In the genomic region with DNA sequence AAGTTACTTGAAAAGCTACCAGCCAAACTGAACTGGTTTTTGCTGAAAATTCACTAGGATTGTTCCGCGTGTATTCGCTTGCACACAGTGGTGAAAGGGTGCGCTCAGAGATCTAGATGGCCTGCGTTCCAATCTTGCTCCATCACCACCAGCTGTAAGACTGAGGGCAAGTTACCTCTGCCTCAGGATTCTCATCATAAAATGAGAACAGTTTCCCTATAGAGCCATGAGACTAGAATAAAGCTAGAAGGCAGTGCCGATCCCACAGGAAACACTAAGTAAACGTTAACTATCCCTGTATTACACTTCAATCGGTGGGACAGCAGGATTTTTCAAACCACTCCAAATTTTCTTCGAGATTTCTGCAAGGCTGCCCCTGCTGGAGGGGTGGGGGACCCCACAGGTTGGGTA, we compare ENCODE assay signal across 8 cellular contexts. TPM values are rescaled to one million over a fixed set of nuclear protein-coding genes. Genes with fewer than 3 reads are reported as not detected.
DNase-seq lines count a peak whose midpoint lies in the region; ATAC-seq and TF ChIP-seq lines count a peak whose summit lies in the region.

No MANE protein-coding gene starts in this region.

- H3K27ac Mint-ChIP-seq in MCF 10A (ENCODE audit: low read depth, unreplicated experiment), result peak overlapping the region; percentile 83

- H3K27ac ChIP-seq in BLaER1 (peak overlapping the region; percentile 98), HUES64 (ENCODE audit: low read depth, low read length) (peak overlapping the region; percentile 95)

- H3K4me3 Mint-ChIP-seq in MCF 10A (ENCODE audit: unreplicated experiment), result no peak overlapping the region

- H4K20me1 ChIP-seq in BLaER1, result peaks cover 32% of the 10 kb centered on the region

- H3K4me2 ChIP-seq in BLaER1, result peak overlapping the region; percentile 89

- no peaks in the 10 kb centered on the region for H3K9me3 Mint-ChIP-seq in MCF 10A (ENCODE audit: unreplicated experiment)

- H3K4me1 Mint-ChIP-seq in MCF 10A (ENCODE audit: insufficient read depth, unreplicated experiment), result peaks cover 5% of the 10 kb centered on the region

- H3K4me3 ChIP-seq in BLaER1, result peak overlapping the region; percentile 94
- peak overlapping the region; percentile 93 for H3K4me3 ChIP-seq in HUES64 (ENCODE audit: low read length)
- H3K4me3 ChIP-seq in mucosa of descending colon, result peak overlapping the region; percentile 60

- no peaks in the 10 kb centered on the region for H3K9me3 ChIP-seq in BLaER1
- H3K9me3 ChIP-seq in HUES64 (ENCODE audit: insufficient read depth, low read depth, low read length), result no peaks in the 10 kb centered on the region
- no peaks in the 10 kb centered on the region for H3K9me3 ChIP-seq in mucosa of descending colon

- no peak for DNase-seq in MCF 10A (ENCODE audit: unreplicated experiment)
- DNase-seq in mucosa of descending colon, result no peak
- DNase-seq in iPS-NIHi11 (ENCODE audit: low spot score), result no peak
- no peak for DNase-seq in iPS-NIHi7 (ENCODE audit: extremely low spot score)

- POLR2A ChIA-PET in MCF 10A (lab: Yijun Ruan, JAX), result interaction anchor here (0.5 to 4.4 kb wide), 23 partner anchors 10 to 802 kb away, joined by 3 to 45 read pairs (median 4); a partner anchor contains a TSS

- CTCF ChIA-PET in MCF 10A (lab: Yijun Ruan, JAX), result interaction anchor here (0.5 to 4.5 kb wide), 7 partner anchors 9 to 200 kb away, joined by 3 to 39 read pairs (median 4); no protein-coding TSS in a partner anchor

- peaks cover 16% of the 10 kb centered on the region for H3K36me3 ChIP-seq in BLaER1
- H3K36me3 ChIP-seq in HUES64 (ENCODE audit: insufficient read depth, low read length), result peaks cover 18% of the 10 kb centered on the region
- H3K36me3 ChIP-seq in mucosa of descending colon (ENCODE audit: low read depth), result no peaks in the 10 kb centered on the region

- H3K36me3 Mint-ChIP-seq in MCF 10A (ENCODE audit: insufficient read depth, unreplicated experiment), result no peaks in the 10 kb centered on the region

- H3K27me3 Mint-ChIP-seq in MCF 10A (ENCODE audit: insufficient read depth, unreplicated experiment), result no peaks in the 10 kb centered on the region

- ATAC-seq in mucosa of descending colon (peak; percentile 2), GM21526 (IDR thresholded peaks at IDR 0.05; ENCODE audit: low FRiP score, unreplicated experiment) (no peak), GM21786 (IDR thresholded peaks at IDR 0.05; ENCODE audit: unreplicated experiment) (no peak)

- TF ChIP-seq CTCF in MCF 10A (IDR thresholded peaks at IDR 0.05; ENCODE audit: unreplicated experiment) (no peak), mucosa of descending colon (IDR thresholded peaks at IDR 0.05) (no peak)

- no peaks in the 10 kb centered on the region for H3K27me3 ChIP-seq in BLaER1
- no peaks in the 10 kb centered on the region for H3K27me3 ChIP-seq in HUES64 (ENCODE audit: insufficient read depth, low read length)

- peak overlapping the region; percentile 97 for H3K9ac ChIP-seq in BLaER1
- peak overlapping the region; percentile 96 for H3K9ac ChIP-seq in HUES64 (ENCODE audit: low read depth, low read length)

- 37% methylated on average over 9 of the region's 9 CpGs for WGBS in HUES64

- peaks cover 36% of the 10 kb centered on the region for H3K4me1 ChIP-seq in BLaER1
- peaks cover 13% of the 10 kb centered on the region for H3K4me1 ChIP-seq in HUES64 (ENCODE audit: insufficient read depth, low read length)
- peaks cover 27% of the 10 kb centered on the region for H3K4me1 ChIP-seq in mucosa of descending colon (ENCODE audit: low read depth)

- BruUV-seq in MCF 10A (replicated peaks; lab: Mats Ljungman, UMichigan), result TSS peak; percentile 65

- intact Hi-C loops in MCF 10A (cut with micrococcal nuclease), result loop anchor here (2.0 kb wide), 1 partner anchor 112 kb away; no protein-coding TSS in a partner anchor
- intact Hi-C loops in mucosa of descending colon (cut with DNase I, micrococcal nuclease), result no loop called here

RNA-seq across cellular contexts. Expression of a gene that starts 0.8 kb away (rescaled TPM):
- 246 TPM for polyA plus RNA-seq in HUES64 (2013, experiment 1 of 2)
- 252 TPM for polyA plus RNA-seq in HUES64 (2013, experiment 2 of 2)
- total RNA-seq in MCF 10A (2022) (101 and 175 TPM in 2 replicates), mucosa of descending colon (10 to 100 TPM; 71.5 to 98.6 (median 74.3) TPM)
